Comparison of ENCODE assay signal across 8 cellular contexts in genomic region chr14:23577004-23577681, GRCh38. TPM values are rescaled to one million over a fixed set of nuclear protein-coding genes. Genes with fewer than 3 reads are reported as not detected.
DNase-seq lines count a peak whose midpoint lies in the region; ATAC-seq and TF ChIP-seq lines count a peak whose summit lies in the region.

No MANE protein-coding gene starts in this region.

- peaks cover 11% of the 10 kb centered on the region for H3K4me1 Mint-ChIP-seq in activated naive CD4-positive, alpha-beta T cell treated with anti-CD3 and anti-CD28 coated beads, Interleukin-2, amount 50 U/mL, for 24 hours

- H3K4ac ChIP-seq in mesendoderm (ENCODE audit: low read depth, low read length): no peak overlapping the region

- no CpG with 5 or more reads among the region's 67 CpGs for WGBS in mesendoderm (ENCODE audit: extremely low coverage, insufficient coverage, low lambda C conversion rate)

- no peak overlapping the region for H4K8ac ChIP-seq in mesendoderm (ENCODE audit: low read depth, low read length)

- no peaks in the 10 kb centered on the region for H3K36me3 ChIP-seq in mesendoderm (ENCODE audit: control insufficient read depth, insufficient read depth, low read length)

- TF ChIP-seq CTCF in coronary artery (IDR thresholded peaks at IDR 0.05): no peak

- no peaks in the 10 kb centered on the region for H3K79me2 ChIP-seq in mesendoderm (ENCODE audit: control insufficient read depth, insufficient read depth, low read length)

- no peak overlapping the region for H2BK5ac ChIP-seq in mesendoderm (ENCODE audit: low read length)

- H3K4me2 ChIP-seq in mesendoderm (ENCODE audit: low read length): peak overlapping the region; percentile 36

- H2BK15ac ChIP-seq in mesendoderm (replicated peaks; ENCODE audit: low read depth): no peak overlapping the region

- peak overlapping the region; percentile 76 for H3K56ac ChIP-seq in mesendoderm (ENCODE audit: low read length)

- H3K27me3 ChIP-seq in mesendoderm (ENCODE audit: insufficient read depth, low read length, poor library complexity): peaks cover 11% of the 10 kb centered on the region

- no peak for DNase-seq in activated naive CD4-positive, alpha-beta T cell treated with anti-CD3 and anti-CD28 coated beads, Interleukin-2, amount 50 U/mL, for 16 hours
- DNase-seq in coronary artery (ENCODE audit: low spot score) (no peak), mesendoderm (peak; percentile 46), middle frontal gyrus (ENCODE audit: extremely low spot score, low spot score) (no peak)
- no peak for DNase-seq in NK-92 treated with Interleukin-12 subunit alpha and Interleukin-12 subunit beta, amount 100 ng/mL, for 24 hours (lab: John Stamatoyannopoulos, UW)

- H2AK5ac ChIP-seq in mesendoderm (ENCODE audit: low read length): no peak overlapping the region

- no peaks in the 10 kb centered on the region for H3K4me1 ChIP-seq in mesendoderm (ENCODE audit: control insufficient read depth, low read depth, low read length)

- H2BK120ac ChIP-seq in mesendoderm (ENCODE audit: low read depth, low read length): no peak overlapping the region

- H3K27ac ChIP-seq in coronary artery (no peak overlapping the region), mesendoderm (ENCODE audit: low read depth, low read length) (no peak overlapping the region)

- no peaks in the 10 kb centered on the region for H3K9me3 Mint-ChIP-seq in activated naive CD4-positive, alpha-beta T cell treated with anti-CD3 and anti-CD28 coated beads, Interleukin-2, amount 50 U/mL, for 24 hours

- no peak overlapping the region for H3K23ac ChIP-seq in mesendoderm (ENCODE audit: low read length)

- H3K9ac ChIP-seq in mesendoderm (ENCODE audit: low read length): peak overlapping the region; percentile 54

- H3K4me3 Mint-ChIP-seq in activated naive CD4-positive, alpha-beta T cell treated with anti-CD3 and anti-CD28 coated beads, Interleukin-2, amount 50 U/mL, for 24 hours: peak overlapping the region; percentile 83

- H3K4me3 ChIP-seq in coronary artery: peak overlapping the region; percentile 63
- no peak overlapping the region for H3K4me3 ChIP-seq in mesendoderm (ENCODE audit: low read length)

- H3K79me1 ChIP-seq in mesendoderm (ENCODE audit: low read length): no peaks in the 10 kb centered on the region

- H3K27me3 Mint-ChIP-seq in activated naive CD4-positive, alpha-beta T cell treated with anti-CD3 and anti-CD28 coated beads, Interleukin-2, amount 50 U/mL, for 24 hours: peaks cover 35% of the 10 kb centered on the region

- H4K5ac ChIP-seq in mesendoderm (ENCODE audit: low read length): no peak overlapping the region

- peaks cover 2% of the 10 kb centered on the region for H3K36me3 Mint-ChIP-seq in activated naive CD4-positive, alpha-beta T cell treated with anti-CD3 and anti-CD28 coated beads, Interleukin-2, amount 50 U/mL, for 24 hours

- ATAC-seq in GM18873 (IDR thresholded peaks at IDR 0.05; ENCODE audit: low FRiP score, unreplicated experiment) (no peak), HG03175 (IDR thresholded peaks at IDR 0.05; ENCODE audit: unreplicated experiment) (no peak)

- no peak overlapping the region for H3K18ac ChIP-seq in mesendoderm (ENCODE audit: low read length)

- H3K27ac Mint-ChIP-seq in activated naive CD4-positive, alpha-beta T cell treated with anti-CD3 and anti-CD28 coated beads, Interleukin-2, amount 50 U/mL, for 24 hours: no peak overlapping the region

RNA-seq across cellular contexts. Expression of gene JPH4, which starts 1.4 kb away (rescaled TPM):
- polyA plus RNA-seq in mesendoderm (2013, experiment 1 of 2): 2.1 TPM
- polyA plus RNA-seq in mesendoderm (2013, experiment 2 of 2): 2.1 TPM

RNA-seq across cellular contexts. Expression of gene AP1G2, which starts 9.6 kb away (rescaled TPM):
- 44.0 TPM for polyA plus RNA-seq in mesendoderm (2013, experiment 1 of 2)
- polyA plus RNA-seq in mesendoderm (2013, experiment 2 of 2): 46.8 TPM

RNA-seq across cellular contexts. Expression of gene THTPA, which starts 21.1 kb away (rescaled TPM):
- polyA plus RNA-seq in mesendoderm (2013, experiment 1 of 2): 5.0 TPM
- polyA plus RNA-seq in mesendoderm (2013, experiment 2 of 2): 5.9 TPM

RNA-seq across cellular contexts. Expression of gene ZFHX2, which starts 25.6 kb away (rescaled TPM):
- 6.4 TPM for polyA plus RNA-seq in mesendoderm (2013, experiment 1 of 2)
- polyA plus RNA-seq in mesendoderm (2013, experiment 2 of 2): 6.7 TPM

RNA-seq across cellular contexts. Expression of gene DHRS2, which starts 59.0 kb away (rescaled TPM):
- 0.90 TPM for polyA plus RNA-seq in mesendoderm (2013, experiment 1 of 2)
- polyA plus RNA-seq in mesendoderm (2013, experiment 2 of 2): 0.87 TPM
